ENCODE assay signal across 10 cellular contexts in genomic region chr6:152300517-152300916, GRCh38.
DNase-seq lines count a peak whose midpoint lies in the region; ATAC-seq and TF ChIP-seq lines count a peak whose summit lies in the region.
"Had no signal": no experiment of that assay in that cellular context is flagged by ENCODE, and none has a peak within 500 bp of the region (broad histone marks: within the 10 kb centered on the region; RNA-seq: fewer than 3 reads in every experiment).

No MANE protein-coding gene starts in this region.

- H3K36me3 ChIP-seq in SK-N-SH (replicated peaks in 1 of 2; ENCODE audit: control insufficient read depth in 1 of 2, insufficient read depth in 2 of 2, low read length in 1 of 2) (peaks cover 30 to 44% of the 10 kb centered on the region in 2 experiments), HAP-1 (replicated peaks) (no peaks in the 10 kb centered on the region)

- no peaks in the 10 kb centered on the region for H3K9me2 ChIP-seq in SK-N-SH

- in situ Hi-C loops in HAP-1 (cut with MboI; ENCODE audit: low sequenced_read_pairs): no loop called here

- TF ChIP-seq CTCF in SK-N-SH (IDR thresholded peaks at IDR 0.05) (no peak), fibroblast of pulmonary artery (IDR thresholded peaks at IDR 0.05; ENCODE audit: low read length, missing control alignments) (no peak)

- no peak for TF ChIP-seq RAD21 in SK-N-SH (IDR thresholded peaks at IDR 0.05; ENCODE audit: low read length)

- peak overlapping the region; percentile 96 for H3K27ac Mint-ChIP-seq in T-helper 17 cell
- peak overlapping the region; percentile 94 for H3K27ac Mint-ChIP-seq in stimulated activated effector memory CD8-positive, alpha-beta T cell treated with anti-CD3 and anti-CD28 coated beads, Interleukin-12 subunit alpha, Interleukin-12 subunit beta, amount 100 ng/mL, for 72 hours

- peak overlapping the region; percentile 96; the same call in 1 of the 2 replicates for H3K4me2 ChIP-seq in SK-N-SH

- H3K4me1 ChIP-seq in SK-N-SH (ENCODE audit: control insufficient read depth in 1 of 2, insufficient read depth in 2 of 2, low read depth in 1 of 2, low read length in 1 of 2) (peaks cover 3 to 11% of the 10 kb centered on the region in 2 experiments; a peak in 3 of 4 replicates), HAP-1 (peaks cover 6% of the 10 kb centered on the region; the same call in 1 of the 2 replicates)

- H2AFZ ChIP-seq in SK-N-SH (ENCODE audit: low read depth): no peak overlapping the region

- no peaks in the 10 kb centered on the region for H4K20me1 ChIP-seq in SK-N-SH (ENCODE audit: insufficient read depth)

- ATAC-seq in SK-N-SH treated with all-trans-retinoic acid at 6 μM for 48 hours (no peak), T-helper 17 cell (no peak), GM21526 (IDR thresholded peaks at IDR 0.05; ENCODE audit: low FRiP score, unreplicated experiment) (no peak)
- no peak for ATAC-seq in stimulated activated effector memory CD8-positive, alpha-beta T cell treated with anti-CD3 and anti-CD28 coated beads, Interleukin-12 subunit alpha, Interleukin-12 subunit beta, amount 100 ng/mL, for 72 hours

- CTCF ChIA-PET in SK-N-SH (lab: Yijun Ruan, JAX): interaction anchor here (0.9 to 2.1 kb wide), 3 partner anchors 10 to 15 kb away, joined by 3 to 12 read pairs (median 7); no protein-coding TSS in a partner anchor

- H3K27me3 Mint-ChIP-seq in T-helper 17 cell: no peaks in the 10 kb centered on the region

- H3K9me3 ChIP-seq in SK-N-SH (peaks cover 6% of the 10 kb centered on the region; the same call in 1 of the 2 replicates), T-helper 17 cell (ENCODE audit: control insufficient read depth, low read length, poor library complexity, severe bottlenecking) (no peaks in the 10 kb centered on the region), HAP-1 (no peaks in the 10 kb centered on the region)

- no peak for TF ChIP-seq EP300 in SK-N-SH (IDR thresholded peaks at IDR 0.05; ENCODE audit: borderline replicate concordance in 1 of 2, low read depth in 1 of 2, low read length in 1 of 2)

- POLR2A ChIA-PET in SK-N-SH (lab: Yijun Ruan, JAX): interaction anchor here (1.6 kb wide), 1 partner anchor 22 kb away, joined by 3 read pairs; no protein-coding TSS in a partner anchor

- H3K9me3 Mint-ChIP-seq in stimulated activated effector memory CD8-positive, alpha-beta T cell treated with anti-CD3 and anti-CD28 coated beads, Interleukin-12 subunit alpha, Interleukin-12 subunit beta, amount 100 ng/mL, for 72 hours: no peaks in the 10 kb centered on the region

- 73% methylated on average over 7 of the region's 7 CpGs for WGBS in SK-N-SH (ENCODE audit: low lambda C conversion rate)

- H3K4me1 Mint-ChIP-seq in T-helper 17 cell: peaks cover 35% of the 10 kb centered on the region
- H3K4me1 Mint-ChIP-seq in stimulated activated effector memory CD8-positive, alpha-beta T cell treated with anti-CD3 and anti-CD28 coated beads, Interleukin-12 subunit alpha, Interleukin-12 subunit beta, amount 100 ng/mL, for 72 hours: peaks cover 42% of the 10 kb centered on the region

- no peak overlapping the region for H3K9ac ChIP-seq in SK-N-SH

- H3K36me3 Mint-ChIP-seq in T-helper 17 cell (ENCODE audit: low read depth): peaks cover 11% of the 10 kb centered on the region
- H3K36me3 Mint-ChIP-seq in stimulated activated effector memory CD8-positive, alpha-beta T cell treated with anti-CD3 and anti-CD28 coated beads, Interleukin-12 subunit alpha, Interleukin-12 subunit beta, amount 100 ng/mL, for 72 hours: peaks cover 10% of the 10 kb centered on the region

- H3K4me3 Mint-ChIP-seq in T-helper 17 cell: peak overlapping the region; percentile 99
- H3K4me3 Mint-ChIP-seq in stimulated activated effector memory CD8-positive, alpha-beta T cell treated with anti-CD3 and anti-CD28 coated beads, Interleukin-12 subunit alpha, Interleukin-12 subunit beta, amount 100 ng/mL, for 72 hours: peak overlapping the region; percentile 93

- H3K27ac ChIP-seq in SK-N-SH (ENCODE audit: low read depth in 2 of 2, low read length in 1 of 2): peak overlapping the region in 1 of 2 experiments; percentile 97; a peak in 2 of 4 replicates

- H3K27me3 ChIP-seq in SK-N-SH (ENCODE audit: insufficient read depth) (no peaks in the 10 kb centered on the region), HAP-1 (ENCODE audit: low read depth) (no peaks in the 10 kb centered on the region)

- no peak for DNase-seq in SK-N-SH
- no peak for DNase-seq in T-helper 17 cell
- no peak for DNase-seq in fibroblast of pulmonary artery (ENCODE audit: low read depth)
- no peak for DNase-seq in stimulated activated effector memory CD8-positive, alpha-beta T cell treated with anti-CD3 and anti-CD28 coated beads, Interleukin-12 subunit alpha, Interleukin-12 subunit beta, amount 100 ng/mL, for 72 hours (ENCODE audit: low spot score in 2 of 2)
- no peak for DNase-seq in HAP-1 (ENCODE audit: low spot score in 2 of 2)
- DNase-seq in dedifferentiated amniotic fluid mesenchymal stem cell (ENCODE audit: extremely low spot score): no peak
- DNase-seq: kidney glomerular epithelial cell, NCI-H226 had no signal

- peaks cover 15% of the 10 kb centered on the region for H3K79me2 ChIP-seq in SK-N-SH (ENCODE audit: insufficient read depth)

- H3K4me3 ChIP-seq in SK-N-SH (ENCODE audit: low read depth in 2 of 2, low read length in 1 of 2) (peak overlapping the region in 1 of 2 experiments; percentile 6; a peak in 2 of 4 replicates), fibroblast of pulmonary artery (replicated peaks; ENCODE audit: low read depth, low read length) (peak overlapping the region; percentile 85), HAP-1 (no peak overlapping the region)

- H3F3A ChIP-seq in SK-N-SH (replicated peaks; ENCODE audit: insufficient read depth): peaks cover 35% of the 10 kb centered on the region

TF ChIP-seq in SK-N-SH, 30 proteins besides CTCF, POLR2A, EP300 and RAD21:
- TF ChIP-seq FOXJ3 (CRISPR knock-in tag; IDR thresholded peaks at IDR 0.05): no peak
- no peak for TF ChIP-seq SMC3 (IDR thresholded peaks at IDR 0.05; ENCODE audit: low read depth, low read length)
- TF ChIP-seq TAF1 (IDR thresholded peaks at IDR 0.05; ENCODE audit: borderline replicate concordance, low read depth, low read length): no peak
- no peak for TF ChIP-seq NRF1 (IDR thresholded peaks at IDR 0.05; ENCODE audit: low read depth, low read length)
- no peak for TF ChIP-seq JUND (IDR thresholded peaks at IDR 0.05)
- no peak for TF ChIP-seq RXRA (IDR thresholded peaks at IDR 0.05; ENCODE audit: borderline replicate concordance, low read depth)
- TF ChIP-seq TCF12 (IDR thresholded peaks at IDR 0.05): no peak
- TF ChIP-seq MAX (IDR thresholded peaks at IDR 0.05; ENCODE audit: low read depth): no peak
TF ChIP-seq in SK-N-SH: peak in this region for 0.

TF ChIP-seq in SK-N-SH treated with all-trans-retinoic acid at 6 μM for 48 hours, 23 proteins besides CTCF, POLR2A, EP300 and RAD21:
- TF ChIP-seq CSRNP3 (CRISPR knock-in tag; IDR thresholded peaks at IDR 0.05) (no peak), PATZ1 (CRISPR knock-in tag; IDR thresholded peaks at IDR 0.05; ENCODE audit: borderline replicate concordance) (no peak), GLIS3 (CRISPR knock-in tag; IDR thresholded peaks at IDR 0.05) (no peak), ESRRG (CRISPR knock-in tag; IDR thresholded peaks at IDR 0.05) (no peak), ZNF565 (CRISPR knock-in tag; conservative IDR thresholded peaks at IDR 0.05; ENCODE audit: low read depth) (no peak), SNAI2 (CRISPR knock-in tag; IDR thresholded peaks at IDR 0.05) (no peak)
